Comparison of ENCODE assay signal across 25 cellular contexts in genomic region chr1:173954179-173954578, GRCh38. TPM values are rescaled to one million over a fixed set of nuclear protein-coding genes. Genes with fewer than 3 reads are reported as not detected.
DNase-seq lines count a peak whose midpoint lies in the region; ATAC-seq, FAIRE-seq and TF ChIP-seq lines count a peak whose summit lies in the region.
"Had no signal": no experiment of that assay in that cellular context is flagged by ENCODE, and none has a peak within 500 bp of the region (broad histone marks: within the 10 kb centered on the region; RNA-seq: fewer than 3 reads in every experiment).

No MANE protein-coding gene starts in this region.

- H3K27ac ChIP-seq in mammary epithelial cell (ENCODE audit: insufficient read depth, low read depth, low read length): no peak overlapping the region
- H3K27ac ChIP-seq: adrenal gland, C4-2B, heart left ventricle, left ventricle myocardium inferior, ovary, suprapubic skin had no signal

- no peak for TF ChIP-seq CTCF in mammary epithelial cell (conservative IDR thresholded peaks at IDR 0.05 in 1 of 2, IDR thresholded peaks at IDR 0.05 in 1 of 2; ENCODE audit: extremely low read depth in 1 of 2, insufficient read depth in 1 of 2, low read depth in 1 of 2, low read length in 2 of 2)
- no peak for TF ChIP-seq CTCF in MCF 10A (IDR thresholded peaks at IDR 0.05; ENCODE audit: unreplicated experiment)

- H3K27me3 ChIP-seq in mammary epithelial cell (ENCODE audit: insufficient read depth, low read length): no peaks in the 10 kb centered on the region
- H3K27me3 ChIP-seq: adrenal gland, heart left ventricle, ovary, suprapubic skin had no signal

- CTCF ChIA-PET in mammary epithelial cell (lab: Charles Lee; ENCODE audit: low non-redundant PET): no interaction called here
- CTCF ChIA-PET in MCF 10A (lab: Yijun Ruan, JAX): interaction anchor here (1.5 kb wide), 1 partner anchor 11 kb away, joined by 5 read pairs; no protein-coding TSS in a partner anchor

- H3K4me1 ChIP-seq in mammary epithelial cell (ENCODE audit: insufficient read depth, low read length): no peaks in the 10 kb centered on the region
- H3K4me1 ChIP-seq: adrenal gland, heart left ventricle, left ventricle myocardium inferior, suprapubic skin had no signal

- in situ Hi-C loops in mammary epithelial cell (cut with MboI; ENCODE audit: low sequenced_read_pairs in 2 of 2): no loop called here

- H3K36me3 ChIP-seq in mammary epithelial cell (ENCODE audit: insufficient read depth, low read length): peaks cover 15% of the 10 kb centered on the region
- H3K36me3 ChIP-seq: ovary had no signal

- H3K4me2 ChIP-seq in mammary epithelial cell (ENCODE audit: insufficient read depth, low read depth, low read length): no peak overlapping the region

- no peaks in the 10 kb centered on the region for H3K9me3 ChIP-seq in mammary epithelial cell (replicated peaks; ENCODE audit: insufficient read depth, low read length)
- H3K9me3 ChIP-seq: adrenal gland, heart left ventricle, left ventricle myocardium inferior, ovary, suprapubic skin had no signal

- dilution Hi-C loops in mammary epithelial cell (cut with HindIII; ENCODE audit: low sequenced_read_pairs): no loop called here

- H3K4me1 Mint-ChIP-seq in MCF 10A (ENCODE audit: insufficient read depth, unreplicated experiment) (no peaks in the 10 kb centered on the region), immature natural killer cell (peaks cover 4 to 20% of the 10 kb centered on the region in 2 donors)
- H3K4me1 Mint-ChIP-seq in activated T-helper 1 cell treated with anti-CD3 and anti-CD28 coated beads, Interleukin-12 subunit alpha, Interleukin-12 subunit beta, Interleukin-2, Interleukin-4 antibody, amounts not matched to agents 30 ng/mL and 10 ng/mL and 1 ng/mL, durations not matched to agents 14 hours and 24 hours and 36 hours (ENCODE audit: low read depth): peaks cover 24% of the 10 kb centered on the region
- H3K4me1 Mint-ChIP-seq: H9, mesothelial cell of epicardium had no signal

- no peak for FAIRE-seq in GM12892 (lab: Jason Lieb, UNC)
- FAIRE-seq: urothelium cell line had no signal

- H3K9me3 Mint-ChIP-seq in MCF 10A (ENCODE audit: unreplicated experiment) (no peaks in the 10 kb centered on the region), immature natural killer cell (no peaks in the 10 kb centered on the region)
- no peaks in the 10 kb centered on the region for H3K9me3 Mint-ChIP-seq in activated T-helper 1 cell treated with anti-CD3 and anti-CD28 coated beads, Interleukin-12 subunit alpha, Interleukin-12 subunit beta, Interleukin-2, Interleukin-4 antibody, amounts not matched to agents 30 ng/mL and 10 ng/mL and 1 ng/mL, durations not matched to agents 14 hours and 24 hours and 36 hours
- H3K9me3 Mint-ChIP-seq: dendritic cell treated with granulocyte-macrophage colony-stimulating factor and Interleukin-4, amounts not matched to agents 40 ng/mL and 50 ng/mL, for 4 days; H9; mesothelial cell of epicardium; natural killer cell had no signal

- H3K9ac ChIP-seq in mammary epithelial cell (ENCODE audit: insufficient read depth, low read length): no peak overlapping the region

- POLR2A ChIA-PET in MCF 10A (lab: Yijun Ruan, JAX): no interaction called here

- H2AFZ ChIP-seq in mammary epithelial cell (ENCODE audit: low read depth, low read length): no peak overlapping the region

- peak; percentile 17 for DNase-seq in mammary epithelial cell
- DNase-seq in MCF 10A (ENCODE audit: unreplicated experiment): no peak
- no peak for DNase-seq in activated T-helper 1 cell treated with anti-CD3 and anti-CD28 coated beads, Interleukin-12 subunit alpha, Interleukin-12 subunit beta, Interleukin-2, Interleukin-4 antibody, amounts not matched to agents 30 ng/mL and 10 ng/mL and 1 ng/mL, durations not matched to agents 14 hours and 24 hours and 36 hours (ENCODE audit: low spot score)
- DNase-seq in immature natural killer cell: no peak
- DNase-seq in NCI-H146 treated with DMSO at 0.1 percent for 48 hours (lab: John Stamatoyannopoulos, UW; ENCODE audit: unreplicated experiment): no peak
- DNase-seq in GM12892 (ENCODE audit: insufficient read length): no peak
- DNase-seq in GM19240 (ENCODE audit: insufficient read length, low spot score): no peak
- DNase-seq: activated CD8-positive, alpha-beta memory T cell treated with anti-CD3 and anti-CD28 coated beads for 24 hours; adrenal gland; H9; heart left ventricle; left ventricle myocardium inferior; MV-4-11; natural killer cell; NCI-H1694; NCI-H748 treated with DMSO at 0.1 percent for 48 hours; ovary; T-helper 9 cell had no signal

- H3K27me3 Mint-ChIP-seq in MCF 10A (ENCODE audit: insufficient read depth, unreplicated experiment) (no peaks in the 10 kb centered on the region), immature natural killer cell (ENCODE audit: low read depth in 3 of 3) (peaks cover 0 to 3% (median 2%) of the 10 kb centered on the region in 3 donors)
- H3K27me3 Mint-ChIP-seq in activated T-helper 1 cell treated with anti-CD3 and anti-CD28 coated beads, Interleukin-12 subunit alpha, Interleukin-12 subunit beta, Interleukin-2, Interleukin-4 antibody, amounts not matched to agents 30 ng/mL and 10 ng/mL and 1 ng/mL, durations not matched to agents 14 hours and 24 hours and 36 hours (ENCODE audit: insufficient read depth): no peaks in the 10 kb centered on the region
- H3K27me3 Mint-ChIP-seq: dendritic cell treated with granulocyte-macrophage colony-stimulating factor and Interleukin-4, amounts not matched to agents 40 ng/mL and 50 ng/mL, for 4 days had no signal

- H3K27ac Mint-ChIP-seq in MCF 10A (ENCODE audit: low read depth, unreplicated experiment) (no peak overlapping the region), immature natural killer cell (peak overlapping the region in 4 of 6 donors; percentile 21 to 91 (median 54))
- H3K27ac Mint-ChIP-seq in activated T-helper 1 cell treated with anti-CD3 and anti-CD28 coated beads, Interleukin-12 subunit alpha, Interleukin-12 subunit beta, Interleukin-2, Interleukin-4 antibody, amounts not matched to agents 30 ng/mL and 10 ng/mL and 1 ng/mL, durations not matched to agents 14 hours and 24 hours and 36 hours: peak overlapping the region; percentile 59
- H3K27ac Mint-ChIP-seq: dendritic cell treated with granulocyte-macrophage colony-stimulating factor and Interleukin-4, amounts not matched to agents 40 ng/mL and 50 ng/mL, for 4 days; mesothelial cell of epicardium; natural killer cell had no signal

- ATAC-seq in HG03175 (IDR thresholded peaks at IDR 0.05; ENCODE audit: unreplicated experiment): no peak
- ATAC-seq: heart left ventricle, natural killer cell had no signal

- no peaks in the 10 kb centered on the region for H3K79me2 ChIP-seq in mammary epithelial cell (ENCODE audit: insufficient read depth, low read length)

- H3K4me3 ChIP-seq in mammary epithelial cell (replicated peaks in 1 of 3; ENCODE audit: insufficient read depth in 1 of 3, low read depth in 2 of 3, low read length in 3 of 3): no peak overlapping the region
- H3K4me3 ChIP-seq: adrenal gland, heart left ventricle, left ventricle myocardium inferior, ovary, suprapubic skin had no signal

- H3K36me3 Mint-ChIP-seq in MCF 10A (ENCODE audit: insufficient read depth, unreplicated experiment) (peaks cover 98% of the 10 kb centered on the region), immature natural killer cell (peaks cover 11 to 17% (median 12%) of the 10 kb centered on the region in 3 donors)
- peaks cover 35% of the 10 kb centered on the region for H3K36me3 Mint-ChIP-seq in activated T-helper 1 cell treated with anti-CD3 and anti-CD28 coated beads, Interleukin-12 subunit alpha, Interleukin-12 subunit beta, Interleukin-2, Interleukin-4 antibody, amounts not matched to agents 30 ng/mL and 10 ng/mL and 1 ng/mL, durations not matched to agents 14 hours and 24 hours and 36 hours (ENCODE audit: low read depth)

- H3K4me3 Mint-ChIP-seq in MCF 10A (ENCODE audit: unreplicated experiment): no peak overlapping the region
- H3K4me3 Mint-ChIP-seq in activated T-helper 1 cell treated with anti-CD3 and anti-CD28 coated beads, Interleukin-12 subunit alpha, Interleukin-12 subunit beta, Interleukin-2, Interleukin-4 antibody, amounts not matched to agents 30 ng/mL and 10 ng/mL and 1 ng/mL, durations not matched to agents 14 hours and 24 hours and 36 hours: no peak overlapping the region
- H3K4me3 Mint-ChIP-seq in immature natural killer cell: no peak overlapping the region
- H3K4me3 Mint-ChIP-seq: dendritic cell treated with granulocyte-macrophage colony-stimulating factor and Interleukin-4, amounts not matched to agents 40 ng/mL and 50 ng/mL, for 4 days; H9; mesothelial cell of epicardium; natural killer cell had no signal

- intact Hi-C loops in mammary epithelial cell (cut with micrococcal nuclease) (no loop called here), MCF 10A (cut with micrococcal nuclease) (no loop called here)
- intact Hi-C loops in activated T-helper 1 cell treated with anti-CD3 and anti-CD28 coated beads, Interleukin-12 subunit alpha, Interleukin-12 subunit beta, Interleukin-2, Interleukin-4 antibody, amounts not matched to agents 30 ng/mL and 10 ng/mL and 1 ng/mL, durations not matched to agents 14 hours and 24 hours and 36 hours (cut with micrococcal nuclease): loop anchor here (10.0 kb wide), 1 partner anchor 261 kb away; no protein-coding TSS in a partner anchor

- TF ChIP-seq POLR2A in GM12892 (IDR thresholded peaks at IDR 0.05; ENCODE audit: low read depth, low read length): no peak

- BruUV-seq in mammary epithelial cell (replicated peaks; lab: Mats Ljungman, UMichigan) (no TSS peak), MCF 10A (replicated peaks; lab: Mats Ljungman, UMichigan) (no TSS peak)

- H4K20me1 ChIP-seq in mammary epithelial cell (ENCODE audit: insufficient read depth, low read length): no peaks in the 10 kb centered on the region

RNA-seq across cellular contexts. Expression of gene SERPINC1, which starts 37.1 kb away (rescaled TPM):
- total RNA-seq in mammary epithelial cell (under 1 TPM in 1 of 2 donors, not detected in 1; 0.17 TPM), MCF 10A (2022) (not detected in 2 replicates)
- polyA plus RNA-seq in mammary epithelial cell (0.09 TPM), immature natural killer cell (under 1 TPM in 1 of 3 donors, not detected in 2; 0.62 TPM)
- not detected for polyA minus RNA-seq in mammary epithelial cell
- 0.26 TPM in 1 of 2 replicates, not detected in the other for total RNA-seq in activated T-helper 1 cell treated with anti-CD3 and anti-CD28 coated beads, Interleukin-12 subunit alpha, Interleukin-12 subunit beta, Interleukin-2, Interleukin-4 antibody, amounts not matched to agents 30 ng/mL and 10 ng/mL and 1 ng/mL, durations not matched to agents 14 hours and 24 hours and 36 hours
- polyA plus RNA-seq in GM12892 (2012; ENCODE audit: missing spikeins): not detected
- total RNA-seq: G401, H9, left ventricle myocardium inferior had no signal
